ENCODE assay signal across 39 cellular contexts in the genomic region with DNA sequence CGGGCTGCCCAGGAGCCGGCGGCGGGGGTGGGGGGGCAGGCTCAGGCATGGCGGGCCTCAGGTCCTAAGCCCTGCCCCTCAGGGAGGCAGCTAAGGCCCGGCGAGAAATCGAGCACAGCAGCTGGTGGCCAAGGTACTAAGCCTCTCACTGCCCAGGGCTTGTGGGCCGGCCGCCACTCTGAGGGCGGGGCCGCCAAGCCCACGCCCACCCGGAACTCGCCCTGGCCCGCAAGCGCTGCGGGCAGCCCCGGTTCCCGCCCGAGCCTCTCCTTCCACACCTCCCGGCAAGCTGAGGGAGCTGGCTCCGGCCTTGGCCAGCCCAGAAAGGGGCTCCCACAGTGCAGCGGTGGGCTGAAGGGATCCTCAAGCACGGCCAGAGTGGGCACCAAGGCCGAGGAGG. TPM values are rescaled to one million over a fixed set of nuclear protein-coding genes. Genes with fewer than 3 reads are reported as not detected.
"Had no signal": no experiment of that assay in that cellular context is flagged by ENCODE, and none has a peak within 500 bp of the region (broad histone marks: within the 10 kb centered on the region; RNA-seq: fewer than 3 reads in every experiment).

No MANE protein-coding gene starts in this region.

- H3K4me3 ChIP-seq: MG63 had no signal

- H3K36me3 ChIP-seq: MG63 had no signal

- DNase-seq: MG63, MM.1S, MV-4-11, NCI-H1048, NCI-H1092, NCI-H1092 treated with DMSO at 0.1 percent for 48 hours, NCI-H1105, NCI-H1105 treated with DMSO at 0.1 percent for 48 hours, NCI-H1417, NCI-H1417 treated with DMSO at 0.1 percent for 48 hours, NCI-H1436, NCI-H1436 treated with DMSO at 0.1 percent for 48 hours, NCI-H146, NCI-H1694, NCI-H1694 treated with DMSO at 0.1 percent for 48 hours, NCI-H187, NCI-H187 treated with DMSO at 0.1 percent for 48 hours, NCI-H1930, NCI-H2029, NCI-H2029 treated with DMSO at 0.1 percent for 48 hours, NCI-H2081, NCI-H2081 treated with DMSO at 0.1 percent for 48 hours, NCI-H2107, NCI-H2171, NCI-H2171 treated with DMSO at 0.1 percent for 48 hours, NCI-H2227 treated with DMSO at 0.1 percent for 48 hours, NCI-H226, NCI-H345, NCI-H446, NCI-H446 treated with DMSO at 0.1 percent for 48 hours, NCI-H510A, NCI-H510A treated with DMSO at 0.1 percent for 48 hours, NCI-H524, NCI-H524 treated with DMSO at 0.1 percent for 48 hours, NCI-H526 had no signal

- H3K27me3 ChIP-seq: MG63 had no signal

- H3K9me3 ChIP-seq: MG63 had no signal

RNA-seq across cellular contexts. Expression of a gene that starts 33.1 kb away (rescaled TPM):
- total RNA-seq: LHCN-M2, M059J, MCF 10A, NCI-H460 had no signal
